8 cellular contexts compared by ENCODE assay signal in the genomic region with DNA sequence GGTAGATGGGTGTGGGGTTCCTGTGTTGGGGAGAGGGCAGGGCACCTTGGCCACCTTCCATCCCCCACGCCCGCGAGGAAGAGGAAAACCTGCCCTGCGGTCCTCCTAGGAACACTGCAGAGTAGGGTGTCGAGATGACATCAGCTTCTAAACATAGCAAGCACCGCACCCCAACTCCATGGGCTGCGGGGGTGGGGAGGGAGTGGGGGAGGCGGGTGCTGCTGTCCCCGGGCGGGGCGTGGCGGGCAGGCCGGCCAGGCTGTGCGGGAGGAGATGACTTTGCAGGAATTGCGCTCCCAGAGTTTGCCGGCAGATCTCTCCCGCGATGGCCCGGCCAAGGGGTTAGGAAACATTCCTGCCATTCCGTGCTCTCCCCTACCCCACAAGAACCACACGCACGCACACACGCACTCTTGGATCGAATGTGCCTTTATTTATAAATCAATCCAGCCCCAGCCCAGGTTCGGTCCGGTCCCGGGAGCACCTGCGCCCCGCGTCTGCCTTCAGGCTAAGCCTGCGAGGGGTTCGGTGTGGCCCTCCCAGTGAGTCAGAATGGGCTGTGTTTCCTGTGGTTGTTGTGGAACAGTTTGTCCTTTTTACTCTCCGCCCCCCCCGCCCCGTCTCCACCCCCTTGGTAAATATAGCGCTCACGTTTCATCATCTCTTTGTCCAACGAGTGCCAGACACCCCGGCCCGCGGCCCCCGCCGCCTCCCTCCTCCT. TPM values are rescaled to one million over a fixed set of nuclear protein-coding genes. Genes with fewer than 3 reads are reported as not detected.
DNase-seq lines count a peak whose midpoint lies in the region; ATAC-seq, FAIRE-seq and TF ChIP-seq lines count a peak whose summit lies in the region.

No MANE protein-coding gene starts in this region.

- no peaks in the 10 kb centered on the region for H3K79me2 ChIP-seq in H1 (ENCODE audit: control insufficient read depth in 1 of 2, insufficient read depth in 2 of 2, low read length in 2 of 2)

- peak overlapping the region; percentile 81 for H4K91ac ChIP-seq in H1 (replicated peaks; ENCODE audit: insufficient read length, low read length)

- peak overlapping the region; percentile 89 for H3K18ac ChIP-seq in H1 (ENCODE audit: extremely low read depth, low read length)

- H3K4me2 ChIP-seq in H1 (ENCODE audit: insufficient read depth in 1 of 2, low read depth in 2 of 2, low read length in 2 of 2), result peak overlapping the region; percentile 84 to 91

- peaks cover 45 to 58% (median 55%) of the 10 kb centered on the region in 3 donors for H3K4me1 Mint-ChIP-seq in CD8-positive, alpha-beta memory T cell
- peaks cover 45% of the 10 kb centered on the region for H3K4me1 Mint-ChIP-seq in activated CD8-positive, alpha-beta memory T cell treated with anti-CD3 and anti-CD28 coated beads, Interleukin-2, amount 10 ng/mL, durations not matched to agents 7 days and 5 days

- no peak overlapping the region for H2AK5ac ChIP-seq in H1 (ENCODE audit: low read depth, low read length)

- H3K4ac ChIP-seq in H1 (replicated peaks; ENCODE audit: insufficient read length, low read depth, low read length), result peak overlapping the region; percentile 84

- TF ChIP-seq POLR2A in H1 (IDR thresholded peaks at IDR 0.05; ENCODE audit: control extremely low read depth in 1 of 2, low read depth in 2 of 2, low read length in 2 of 2), result peak in 1 of 2 experiments; percentile 39; a peak in 2 of 3 replicates

- peaks cover 44% of the 10 kb centered on the region for H3K4me1 ChIP-seq in CD8-positive, alpha-beta memory T cell (ENCODE audit: insufficient read depth, low read length)
- peaks cover 4 to 14% (median 6%) of the 10 kb centered on the region in 4 experiments; a peak in 6 of 7 replicates for H3K4me1 ChIP-seq in H1 (replicated peaks in 1 of 4; ENCODE audit: control insufficient read depth in 3 of 4, insufficient read depth in 4 of 4, low read length in 3 of 4)

- H3K27ac ChIP-seq in CD8-positive, alpha-beta memory T cell (ENCODE audit: low read depth, low read length), result peak overlapping the region; percentile 96
- H3K27ac ChIP-seq in H1 (ENCODE audit: low read depth, low read length), result no peak overlapping the region

- H2AFZ ChIP-seq in H1 (ENCODE audit: low read length), result no peak overlapping the region; the same call in 1 of the 2 replicates

- peaks cover 0 to 4% (median 0%) of the 10 kb centered on the region in 3 donors for H3K36me3 Mint-ChIP-seq in CD8-positive, alpha-beta memory T cell
- H3K36me3 Mint-ChIP-seq in activated CD8-positive, alpha-beta memory T cell treated with anti-CD3 and anti-CD28 coated beads, Interleukin-2, amount 10 ng/mL, durations not matched to agents 7 days and 5 days, result no peaks in the 10 kb centered on the region

- peaks cover 25% of the 10 kb centered on the region for H3K23me2 ChIP-seq in H1 (ENCODE audit: low read depth, low read length)

- H3K9me3 Mint-ChIP-seq in CD8-positive, alpha-beta memory T cell, result no peaks in the 10 kb centered on the region
- H3K9me3 Mint-ChIP-seq in activated CD8-positive, alpha-beta memory T cell treated with anti-CD3 and anti-CD28 coated beads, Interleukin-2, amount 10 ng/mL, durations not matched to agents 7 days and 5 days (ENCODE audit: low read depth), result no peaks in the 10 kb centered on the region

- H2BK12ac ChIP-seq in H1 (ENCODE audit: low read depth, low read length), result 0 out of 2 replicates have a peak overlapping the region, but pooled peaks have one; percentile 84

- peak overlapping the region in 3 of 4 experiments; percentile 7 to 57 (median 51); a peak in 6 of 7 replicates for H3K9ac ChIP-seq in H1 (replicated peaks in 1 of 4; ENCODE audit: extremely low read depth in 1 of 4, low read depth in 3 of 4, low read length in 3 of 4)

- H3K4me3 ChIP-seq in CD8-positive, alpha-beta memory T cell (ENCODE audit: low read length), result peak overlapping the region; percentile 90
- H3K4me3 ChIP-seq in H1 (ENCODE audit: extremely low read depth in 1 of 4, insufficient read depth in 2 of 4, low read depth in 3 of 4, low read length in 4 of 4), result peak overlapping the region; percentile 52 to 81 (median 78)

- peaks cover 0 to 2% of the 10 kb centered on the region in 2 donors for H3K27me3 Mint-ChIP-seq in CD8-positive, alpha-beta memory T cell
- no peaks in the 10 kb centered on the region for H3K27me3 Mint-ChIP-seq in activated CD8-positive, alpha-beta memory T cell treated with anti-CD3 and anti-CD28 coated beads, Interleukin-2, amount 10 ng/mL, durations not matched to agents 7 days and 5 days

- no peak overlapping the region for H3K23ac ChIP-seq in H1 (ENCODE audit: insufficient read length)

- peak overlapping the region; percentile 18; the same call in 1 of the 2 replicates for H2BK5ac ChIP-seq in H1 (ENCODE audit: low read depth, low read length)

- peak overlapping the region; percentile 4; the same call in 1 of the 2 replicates for H4K8ac ChIP-seq in H1 (ENCODE audit: extremely low read depth, insufficient read depth, low read length)

- no peak overlapping the region for H3K14ac ChIP-seq in H1 (ENCODE audit: insufficient read length)

- peak overlapping the region; percentile 14 for H2BK120ac ChIP-seq in H1 (replicated peaks; ENCODE audit: low read depth, low read length)

- POLR2A ChIA-PET in CD8-positive, alpha-beta memory T cell (lab: Charles Lee), result interaction anchor here (0.6 to 4.2 kb wide), 15 partner anchors 7 to 661 kb away, joined by 3 to 29 read pairs (median 4); a partner anchor contains a TSS
- POLR2A ChIA-PET in H1 (lab: Charles Lee; ENCODE audit: partially characterized antibody), result interaction anchor here (1.0 to 4.5 kb wide), 8 partner anchors 8 to 183 kb away, joined by 3 to 28 read pairs (median 5); no protein-coding TSS in a partner anchor

- no peaks in the 10 kb centered on the region for H3K79me1 ChIP-seq in H1 (ENCODE audit: low read depth, low read length)

- peak; percentile 63 for ATAC-seq in activated CD8-positive, alpha-beta memory T cell treated with anti-CD3 and anti-CD28 coated beads, Interleukin-2, amount 10 ng/mL, durations not matched to agents 7 days and 5 days

- no peak for TF ChIP-seq CTCF in GM20000 (IDR thresholded peaks at IDR 0.05; ENCODE audit: extremely low read depth, missing control alignments)
- peak in 1 of 3 experiments; percentile 15; a peak in 1 of 4 replicates for TF ChIP-seq CTCF in H1 (IDR thresholded peaks at IDR 0.05; ENCODE audit: control extremely low read depth in 1 of 3, insufficient read depth in 1 of 3, low read depth in 1 of 3, low read length in 3 of 3)

- no peak overlapping the region for H4K5ac ChIP-seq in H1 (ENCODE audit: insufficient read length, low read depth, low read length)

- no peaks in the 10 kb centered on the region for H3K36me3 ChIP-seq in CD8-positive, alpha-beta memory T cell (ENCODE audit: insufficient read depth, low read length)
- no peaks in the 10 kb centered on the region for H3K36me3 ChIP-seq in H1 (ENCODE audit: control insufficient read depth in 2 of 4, insufficient read depth in 4 of 4, low read length in 3 of 4)

- no peak overlapping the region for H3K56ac ChIP-seq in H1 (replicated peaks; ENCODE audit: insufficient read length, low read depth, low read length)

- no peaks in the 10 kb centered on the region for H3K9me3 ChIP-seq in CD8-positive, alpha-beta memory T cell (ENCODE audit: low read length)
- H3K9me3 ChIP-seq in H1 (ENCODE audit: insufficient read depth in 2 of 2, low read depth in 1 of 2, low read length in 1 of 2), result no peaks in the 10 kb centered on the region

- CTCF ChIA-PET in CD8-positive, alpha-beta memory T cell (lab: Charles Lee), result interaction anchor here (0.9 to 2.4 kb wide), 2 partner anchors 60 to 182 kb away, joined by 3 to 13 read pairs; no protein-coding TSS in a partner anchor
- CTCF ChIA-PET in activated CD8-positive, alpha-beta memory T cell treated with anti-CD3 and anti-CD28 coated beads, Interleukin-2, amount 10 ng/mL, durations not matched to agents 7 days and 5 days (lab: Charles Lee), result interaction anchor here (1.1 to 2.4 kb wide), 7 partner anchors 9 to 183 kb away, joined by 3 to 17 read pairs (median 5); no protein-coding TSS in a partner anchor
- CTCF ChIA-PET in H1 (lab: Charles Lee; ENCODE audit: partially characterized antibody), result interaction anchor here (1.0 to 3.2 kb wide), 4 partner anchors 11 to 183 kb away, joined by 3 to 8 read pairs (median 4); no protein-coding TSS in a partner anchor

- H3K4me3 Mint-ChIP-seq in CD8-positive, alpha-beta memory T cell, result peak overlapping the region; percentile 93 to 98 (median 96)
- H3K4me3 Mint-ChIP-seq in activated CD8-positive, alpha-beta memory T cell treated with anti-CD3 and anti-CD28 coated beads, Interleukin-2, amount 10 ng/mL, durations not matched to agents 7 days and 5 days, result peak overlapping the region; percentile 83

- no peak for TF ChIP-seq EP300 in H1 (IDR thresholded peaks at IDR 0.05; ENCODE audit: borderline replicate concordance in 1 of 2, low read depth in 2 of 2, low read length in 2 of 2)

- H3K27ac Mint-ChIP-seq in CD8-positive, alpha-beta memory T cell, result peak overlapping the region; percentile 97 to 100 (median 98)
- H3K27ac Mint-ChIP-seq in activated CD8-positive, alpha-beta memory T cell treated with anti-CD3 and anti-CD28 coated beads, Interleukin-2, amount 10 ng/mL, durations not matched to agents 7 days and 5 days, result peak overlapping the region; percentile 98

- TF ChIP-seq RAD21 in H1 (IDR thresholded peaks at IDR 0.05 in 1 of 2, conservative IDR thresholded peaks at IDR 0.05 in 1 of 2; ENCODE audit: low read depth in 2 of 2, low read length in 2 of 2), result no peak

- H4K20me1 ChIP-seq in H1 (replicated peaks in 1 of 2; ENCODE audit: control insufficient read depth in 1 of 2, insufficient read depth in 2 of 2, low read length in 2 of 2), result no peaks in the 10 kb centered on the region

- WGBS in H1 (ENCODE audit: extremely low coverage in 1 of 2, insufficient coverage in 1 of 2, insufficient read length in 1 of 2, insufficient replicate concordance in 2 of 2, low coverage in 1 of 2, low lambda C conversion rate in 2 of 2, missing lambda C conversion rate in 1 of 2), 2 experiments, result 2% methylated on average over 25 of the region's 43 CpGs; no CpG with 5 or more reads in 1 of the 2 experiments

- DNase-seq in CD8-positive, alpha-beta memory T cell, result peak; percentile 83 to 93 (median 85)
- DNase-seq in GM20000 (ENCODE audit: low spot score) (peak; percentile 86), HT-29 (ENCODE audit: low spot score) (peak; percentile 88), NK-92 (lab: John Stamatoyannopoulos, UW; ENCODE audit: unreplicated experiment) (peak; percentile 14), H1 (ENCODE audit: low read depth in 1 of 2, low spot score in 2 of 2) (peak; percentile 27 to 73), mesenteric fat pad (ENCODE audit: low spot score) (peak; percentile 99)
- DNase-seq in activated CD8-positive, alpha-beta memory T cell treated with anti-CD3 and anti-CD28 coated beads, Interleukin-2, amount 10 ng/mL, durations not matched to agents 7 days and 5 days, result peak; percentile 93
- DNase-seq in stimulated activated CD8-positive, alpha-beta memory T cell treated with anti-CD3 and anti-CD28 coated beads, Interleukin-12 subunit alpha, Interleukin-12 subunit beta, amount 100 ng/mL, for 4 hours (ENCODE audit: low read depth), result peak; percentile 80

- H2BK20ac ChIP-seq in H1 (ENCODE audit: low read length), result peak overlapping the region; percentile 61

- FAIRE-seq in H1 (lab: Jason Lieb, UNC), result no peak

- H3K27me3 ChIP-seq in CD8-positive, alpha-beta memory T cell (ENCODE audit: insufficient read depth, low read length, poor library complexity, severe bottlenecking), result no peaks in the 10 kb centered on the region
- H3K27me3 ChIP-seq in H1 (replicated peaks in 1 of 4; ENCODE audit: control insufficient read depth in 3 of 4, extremely low read depth in 1 of 4, insufficient read depth in 3 of 4, low read length in 3 of 4), result peaks cover 0 to 6% (median 4%) of the 10 kb centered on the region in 4 experiments; a peak in 5 of 7 replicates

- H2BK15ac ChIP-seq in H1 (ENCODE audit: low read length), result peak overlapping the region; percentile 46; the same call in 1 of the 2 replicates

RNA-seq across cellular contexts. Expression of a gene that starts 5.2 kb away (rescaled TPM):
- 10 to 100 TPM; 19.2 to 20.2 TPM for total RNA-seq in CD8-positive, alpha-beta memory T cell
- 3.9 TPM for polyA plus RNA-seq in CD8-positive, alpha-beta memory T cell
- total RNA-seq in HT-29 (2014; rRNA removed; shearing (Covaris generic)), result 4.0 and 4.4 TPM in 2 replicates
- total RNA-seq in activated CD8-positive, alpha-beta memory T cell treated with anti-CD3 and anti-CD28 coated beads, Interleukin-2, amount 10 ng/mL, durations not matched to agents 7 days and 5 days, result 10 to 100 TPM; 12.0 to 12.2 TPM
- total RNA-seq in H1 (2021; fragmentation: NEBNext Ultra II Directional; extraction: Animal tissue kit (Norgen Biotek cat#: 25700)), result 0.82 and 0.98 TPM in 2 replicates
- polyA plus RNA-seq in H1 (2011; rRNA removed), result 0.47 TPM in 2 replicates
- polyA plus RNA-seq in H1 (2011; cell fraction: cytosol; rRNA removed), result 0.71 TPM
- 0.47 TPM for polyA plus RNA-seq in H1 (2011; cell fraction: nucleus; rRNA removed)
- 0.39 to 0.98 TPM (median 0.61 TPM) in 4 replicates for polyA plus RNA-seq in H1 (2012, experiment 1 of 2)
- polyA plus RNA-seq in H1 (2012, experiment 2 of 2), result 0.03 TPM
- 0.49 TPM for polyA plus RNA-seq in H1 (2013, experiment 1 of 2)
- polyA plus RNA-seq in H1 (2013, experiment 2 of 2), result 0.55 TPM
- polyA minus RNA-seq in H1 (2011; rRNA and poly(A)+ RNA removed), result 0.66 and 0.76 TPM in 2 replicates
- 0.95 TPM for polyA minus RNA-seq in H1 (2011; cell fraction: cytosol; rRNA and poly(A)+ RNA removed)
- polyA minus RNA-seq in H1 (2011; cell fraction: nucleus; rRNA and poly(A)+ RNA removed), result 1.2 TPM
- 105 TPM for total RNA-seq in mesenteric fat pad

Comparison
In these comparisons a context has a peak if more than half of its experiments do, and no peak if none do; other contexts are left out.
1. DNase-seq: peak in every context shown above with its lines; median percentile 99 in mesenteric fat pad; 93 in activated CD8-positive, alpha-beta memory T cell treated with anti-CD3 and anti-CD28 coated beads, Interleukin-2, amount 10 ng/mL, durations not matched to agents 7 days and 5 days; 88 in HT-29; 86 in GM20000; 85 in CD8-positive, alpha-beta memory T cell; 80 in stimulated activated CD8-positive, alpha-beta memory T cell treated with anti-CD3 and anti-CD28 coated beads, Interleukin-12 subunit alpha, Interleukin-12 subunit beta, amount 100 ng/mL, for 4 hours; 50 in H1; 14 in NK-92.